In the genomic region with DNA sequence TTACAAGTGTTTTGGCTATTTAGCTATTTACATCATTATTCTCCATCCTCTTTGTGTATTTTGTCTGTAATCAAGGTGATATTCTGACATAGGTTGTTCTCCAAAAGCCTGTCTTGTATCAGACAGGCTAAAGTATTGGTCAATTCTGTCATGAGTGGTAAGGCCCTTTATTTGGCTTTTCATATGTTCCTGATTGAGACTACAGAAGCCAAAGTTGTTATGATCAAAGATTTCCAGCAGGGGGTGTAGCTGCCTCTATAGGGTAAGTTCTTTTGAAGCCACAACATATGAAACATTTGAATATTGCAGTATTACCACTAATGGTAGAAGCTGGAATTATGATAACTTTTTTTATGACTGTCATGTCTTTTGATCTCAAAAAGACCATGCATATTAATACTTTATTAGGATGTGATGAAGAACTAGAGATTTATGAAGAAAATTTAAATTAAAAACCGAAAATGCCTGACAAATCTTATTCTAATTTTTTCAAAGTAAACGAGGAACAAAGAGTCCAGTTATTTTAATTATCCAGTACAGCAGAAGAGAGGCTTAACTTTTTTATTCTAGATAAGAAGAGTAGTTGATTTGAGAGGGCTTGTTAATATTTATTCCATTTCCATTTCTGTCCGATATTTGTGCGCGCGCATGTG, we compare ENCODE assay signal across 8 cellular contexts. TPM values are rescaled to one million over a fixed set of nuclear protein-coding genes. Genes with fewer than 3 reads are reported as not detected.
DNase-seq lines count a peak whose midpoint lies in the region; ATAC-seq and TF ChIP-seq lines count a peak whose summit lies in the region.

No MANE protein-coding gene starts in this region.

- peak; percentile 17 for ATAC-seq in HG03432 (IDR thresholded peaks at IDR 0.05; ENCODE audit: unreplicated experiment)

- H3K4me1 Mint-ChIP-seq in activated CD4-positive, alpha-beta memory T cell treated with anti-CD3 and anti-CD28 coated beads, Interleukin-2, amount 10 ng/mL, durations not matched to agents 7 days and 5 days = peaks cover 16% of the 10 kb centered on the region

- no peak overlapping the region for H3K27ac Mint-ChIP-seq in activated CD4-positive, alpha-beta memory T cell treated with anti-CD3 and anti-CD28 coated beads, Interleukin-2, amount 10 ng/mL, durations not matched to agents 7 days and 5 days

- peaks cover 21% of the 10 kb centered on the region for H3K27me3 Mint-ChIP-seq in activated CD4-positive, alpha-beta memory T cell treated with anti-CD3 and anti-CD28 coated beads, Interleukin-2, amount 10 ng/mL, durations not matched to agents 7 days and 5 days

- CTCF ChIA-PET in activated CD4-positive, alpha-beta memory T cell treated with anti-CD3 and anti-CD28 coated beads, Interleukin-2, amount 10 ng/mL, durations not matched to agents 7 days and 5 days (lab: Charles Lee) = interaction anchor here (0.6 to 7.6 kb wide), 12 partner anchors 18 to 653 kb away, joined by 3 to 107 read pairs (median 4); a partner anchor contains a TSS

- H3K36me3 Mint-ChIP-seq in activated CD4-positive, alpha-beta memory T cell treated with anti-CD3 and anti-CD28 coated beads, Interleukin-2, amount 10 ng/mL, durations not matched to agents 7 days and 5 days (ENCODE audit: low read depth) = peaks cover 10% of the 10 kb centered on the region

- H3K4me3 ChIP-seq in fibroblast of pulmonary artery (replicated peaks; ENCODE audit: low read depth, low read length) = no peak overlapping the region

- H3K4me3 Mint-ChIP-seq in activated CD4-positive, alpha-beta memory T cell treated with anti-CD3 and anti-CD28 coated beads, Interleukin-2, amount 10 ng/mL, durations not matched to agents 7 days and 5 days = no peak overlapping the region

- TF ChIP-seq CTCF in fibroblast of pulmonary artery (IDR thresholded peaks at IDR 0.05; ENCODE audit: low read length, missing control alignments) = peak; percentile 78

- no peaks in the 10 kb centered on the region for H3K9me3 Mint-ChIP-seq in activated CD4-positive, alpha-beta memory T cell treated with anti-CD3 and anti-CD28 coated beads, Interleukin-2, amount 10 ng/mL, durations not matched to agents 7 days and 5 days

- DNase-seq in activated gamma-delta T cell treated with Interleukin-2 at 50 U/mL for 16 hours = peak; percentile 53
- no peak for DNase-seq in activated gamma-delta T cell (lab: John Stamatoyannopoulos, UW)
- peak; percentile 71 to 89 for DNase-seq in NCI-H526 (lab: John Stamatoyannopoulos, UW)
- peak; percentile 54 for DNase-seq in activated CD4-positive, alpha-beta memory T cell treated with anti-CD3 and anti-CD28 coated beads, Interleukin-2, amount 10 ng/mL, durations not matched to agents 7 days and 5 days
- DNase-seq in fibroblast of pulmonary artery (ENCODE audit: low read depth) = peak; percentile 91
- DNase-seq in pons (ENCODE audit: low spot score) = peak; percentile 97
- DNase-seq in cerebellar nuclear complex (lab: John Stamatoyannopoulos, UW) = no peak

- POLR2A ChIA-PET in activated CD4-positive, alpha-beta memory T cell treated with anti-CD3 and anti-CD28 coated beads, Interleukin-2, amount 10 ng/mL, durations not matched to agents 7 days and 5 days (lab: Charles Lee) = interaction anchor here (1.0 kb wide), 1 partner anchor 129 kb away, joined by 5 read pairs; a partner anchor contains a TSS

RNA-seq across cellular contexts. Expression of a gene that starts 3.4 kb away (rescaled TPM):
- total RNA-seq in activated CD4-positive, alpha-beta memory T cell treated with anti-CD3 and anti-CD28 coated beads, Interleukin-2, amount 10 ng/mL, durations not matched to agents 7 days and 5 days = 10 to 100 TPM; 35.5 to 42.7 TPM

Comparison
In these comparisons a context has a peak if more than half of its experiments do, and no peak if none do; other contexts are left out.
1. DNase-seq: peak in activated gamma-delta T cell treated with Interleukin-2 at 50 U/mL for 16 hours (single experiment), NCI-H526 (2 of 2), activated CD4-positive, alpha-beta memory T cell treated with anti-CD3 and anti-CD28 coated beads, Interleukin-2, amount 10 ng/mL, durations not matched to agents 7 days and 5 days (single experiment), fibroblast of pulmonary artery (single experiment) and pons (single experiment); none in activated gamma-delta T cell (single experiment) and cerebellar nuclear complex (0 of 2).